1 cellular context compared by ENCODE assay signal in the genomic region with DNA sequence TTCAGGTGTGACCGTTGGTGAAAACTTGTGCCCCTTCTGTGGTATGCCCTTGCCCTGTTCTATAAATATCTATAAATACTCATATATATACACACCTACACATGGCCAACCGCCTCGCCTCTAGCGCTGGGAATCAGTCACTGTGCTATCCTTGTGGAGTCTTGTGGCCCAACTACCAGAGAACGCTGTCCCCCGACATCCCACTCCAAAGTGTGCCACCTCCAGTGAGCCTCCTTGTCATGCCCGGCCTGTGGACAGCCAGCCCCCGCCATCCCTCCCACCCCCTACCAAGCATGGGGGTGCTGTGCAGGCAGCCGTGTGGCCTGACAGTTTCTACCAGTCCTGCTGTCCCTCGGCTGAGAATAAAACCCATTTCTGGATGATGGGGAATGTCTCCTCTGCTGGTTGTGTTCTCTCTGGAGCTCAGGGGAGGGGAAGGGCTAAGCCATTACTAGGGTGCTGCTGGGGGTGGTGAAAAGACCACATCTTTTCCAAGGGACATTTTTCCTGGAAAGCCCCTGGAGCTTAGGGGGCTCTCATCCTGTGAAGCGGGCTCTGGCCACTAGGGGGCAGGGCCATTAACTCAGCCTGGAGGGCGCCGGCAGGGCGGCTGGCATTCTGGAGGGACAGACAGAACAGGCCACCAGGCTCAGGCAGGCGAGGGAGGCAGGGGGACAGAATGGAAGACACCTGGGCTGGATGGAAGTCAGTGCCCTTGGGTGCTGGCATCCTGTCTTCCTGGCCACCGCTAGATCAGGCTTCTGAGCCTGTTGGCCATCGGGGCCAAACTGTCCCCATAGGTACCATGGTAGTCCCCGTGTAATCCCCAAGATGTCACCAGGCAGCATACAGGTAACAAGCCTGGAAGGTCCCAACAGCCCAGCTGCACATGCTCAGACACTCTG.
TF ChIP-seq lines count a peak whose summit lies in the region.

No MANE protein-coding gene starts in this region.

TF ChIP-seq in HCT116, 20 proteins besides CTCF, POLR2A, EP300 and RAD21:
- TF ChIP-seq, protein P1, sequence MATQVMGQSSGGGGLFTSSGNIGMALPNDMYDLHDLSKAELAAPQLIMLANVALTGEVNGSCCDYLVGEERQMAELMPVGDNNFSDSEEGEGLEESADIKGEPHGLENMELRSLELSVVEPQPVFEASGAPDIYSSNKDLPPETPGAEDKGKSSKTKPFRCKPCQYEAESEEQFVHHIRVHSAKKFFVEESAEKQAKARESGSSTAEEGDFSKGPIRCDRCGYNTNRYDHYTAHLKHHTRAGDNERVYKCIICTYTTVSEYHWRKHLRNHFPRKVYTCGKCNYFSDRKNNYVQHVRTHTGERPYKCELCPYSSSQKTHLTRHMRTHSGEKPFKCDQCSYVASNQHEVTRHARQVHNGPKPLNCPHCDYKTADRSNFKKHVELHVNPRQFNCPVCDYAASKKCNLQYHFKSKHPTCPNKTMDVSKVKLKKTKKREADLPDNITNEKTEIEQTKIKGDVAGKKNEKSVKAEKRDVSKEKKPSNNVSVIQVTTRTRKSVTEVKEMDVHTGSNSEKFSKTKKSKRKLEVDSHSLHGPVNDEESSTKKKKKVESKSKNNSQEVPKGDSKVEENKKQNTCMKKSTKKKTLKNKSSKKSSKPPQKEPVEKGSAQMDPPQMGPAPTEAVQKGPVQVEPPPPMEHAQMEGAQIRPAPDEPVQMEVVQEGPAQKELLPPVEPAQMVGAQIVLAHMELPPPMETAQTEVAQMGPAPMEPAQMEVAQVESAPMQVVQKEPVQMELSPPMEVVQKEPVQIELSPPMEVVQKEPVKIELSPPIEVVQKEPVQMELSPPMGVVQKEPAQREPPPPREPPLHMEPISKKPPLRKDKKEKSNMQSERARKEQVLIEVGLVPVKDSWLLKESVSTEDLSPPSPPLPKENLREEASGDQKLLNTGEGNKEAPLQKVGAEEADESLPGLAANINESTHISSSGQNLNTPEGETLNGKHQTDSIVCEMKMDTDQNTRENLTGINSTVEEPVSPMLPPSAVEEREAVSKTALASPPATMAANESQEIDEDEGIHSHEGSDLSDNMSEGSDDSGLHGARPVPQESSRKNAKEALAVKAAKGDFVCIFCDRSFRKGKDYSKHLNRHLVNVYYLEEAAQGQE (IDR thresholded peaks at IDR 0.05; ENCODE audit: low read depth), result no peak
- TF ChIP-seq, protein P2, sequence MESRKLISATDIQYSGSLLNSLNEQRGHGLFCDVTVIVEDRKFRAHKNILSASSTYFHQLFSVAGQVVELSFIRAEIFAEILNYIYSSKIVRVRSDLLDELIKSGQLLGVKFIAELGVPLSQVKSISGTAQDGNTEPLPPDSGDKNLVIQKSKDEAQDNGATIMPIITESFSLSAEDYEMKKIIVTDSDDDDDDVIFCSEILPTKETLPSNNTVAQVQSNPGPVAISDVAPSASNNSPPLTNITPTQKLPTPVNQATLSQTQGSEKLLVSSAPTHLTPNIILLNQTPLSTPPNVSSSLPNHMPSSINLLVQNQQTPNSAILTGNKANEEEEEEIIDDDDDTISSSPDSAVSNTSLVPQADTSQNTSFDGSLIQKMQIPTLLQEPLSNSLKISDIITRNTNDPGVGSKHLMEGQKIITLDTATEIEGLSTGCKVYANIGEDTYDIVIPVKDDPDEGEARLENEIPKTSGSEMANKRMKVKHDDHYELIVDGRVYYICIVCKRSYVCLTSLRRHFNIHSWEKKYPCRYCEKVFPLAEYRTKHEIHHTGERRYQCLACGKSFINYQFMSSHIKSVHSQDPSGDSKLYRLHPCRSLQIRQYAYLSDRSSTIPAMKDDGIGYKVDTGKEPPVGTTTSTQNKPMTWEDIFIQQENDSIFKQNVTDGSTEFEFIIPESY (IDR thresholded peaks at IDR 0.05; ENCODE audit: extremely low read depth, insufficient replicate concordance, low read length), result no peak
- 0 out of 2 replicates have a peak, but pooled peaks have one; percentile 35 for TF ChIP-seq POLR2AphosphoS5 (IDR thresholded peaks at IDR 0.05; ENCODE audit: low read depth, low read length)
